In genomic region chr16:176514-177379, GRCh38 we compare ENCODE assay signal across 9 cellular contexts. TPM values are rescaled to one million over a fixed set of nuclear protein-coding genes. Genes with fewer than 3 reads are reported as not detected.
DNase-seq lines count a peak whose midpoint lies in the region; ATAC-seq and TF ChIP-seq lines count a peak whose summit lies in the region.
"Not testable (repeated sequence)": the region's sequence is repeated elsewhere in the genome, so short reads cannot be mapped to it uniquely, and the experiment has no call there.
"Had no signal": no experiment of that assay in that cellular context is flagged by ENCODE, and none has a peak within 500 bp of the region (broad histone marks: within the 10 kb centered on the region; RNA-seq: fewer than 3 reads in every experiment).

HBA1 (plus strand) TSS chr16:176680; CDS start chr16:176717, 37 bp downstream.

- H3K27ac ChIP-seq in 22Rv1: peak within 1 kb of the TSS; percentile 70
- not testable (repeated sequence) for H3K27ac ChIP-seq in Panc1 (ENCODE audit: low read length); mammary epithelial cell (ENCODE audit: insufficient read depth, low read depth, low read length); right lobe of liver; neural cell (ENCODE audit: low read length)

- not testable (repeated sequence) for H4K20me1 ChIP-seq in mammary epithelial cell (ENCODE audit: insufficient read depth, low read length); neural cell (ENCODE audit: insufficient read depth)

- not testable (repeated sequence) for H3K9me3 Mint-ChIP-seq in activated T-helper 1 cell treated with anti-CD3 and anti-CD28 coated beads, Interleukin-12 subunit alpha, Interleukin-12 subunit beta, Interleukin-2, Interleukin-4 antibody, amounts not matched to agents 30 ng/mL and 10 ng/mL and 1 ng/mL, durations not matched to agents 14 hours and 24 hours and 36 hours; stimulated activated naive CD8-positive, alpha-beta T cell treated with anti-CD3 and anti-CD28 coated beads, Interleukin-15, Interleukin-2, amounts not matched to agents 100 ng/mL and 50 ng/mL, for 24 hours

- WGBS in mammary epithelial cell (ENCODE audit: low coverage, missing lambda C conversion rate): 5% methylated on average over 18 of the region's 84 CpGs
- WGBS in right lobe of liver (ENCODE audit: insufficient coverage, low coverage, low lambda C conversion rate, missing lambda C conversion rate): 0% methylated on average over 10 of the region's 84 CpGs

- not testable (repeated sequence) for H3K4me3 ChIP-seq in Panc1 (ENCODE audit: low read depth in 2 of 2, low read length in 2 of 2); mammary epithelial cell (replicated peaks in 1 of 3; ENCODE audit: insufficient read depth in 1 of 3, low read depth in 2 of 3, low read length in 3 of 3); right lobe of liver
- H3K4me3 ChIP-seq in neural cell (ENCODE audit: low read length): peak within 1 kb of the TSS; percentile 41

- TF ChIP-seq POLR2A in right lobe of liver (IDR thresholded peaks at IDR 0.05): not testable (repeated sequence)

- peak; percentile 42 for ATAC-seq in Panc1
- ATAC-seq in right lobe of liver: not testable (repeated sequence)

- not testable (repeated sequence) for TF ChIP-seq CTCF in 22Rv1 (IDR thresholded peaks at IDR 0.05); Panc1 (IDR thresholded peaks at IDR 0.05); mammary epithelial cell (conservative IDR thresholded peaks at IDR 0.05 in 1 of 2, IDR thresholded peaks at IDR 0.05 in 1 of 2; ENCODE audit: extremely low read depth in 1 of 2, insufficient read depth in 1 of 2, low read depth in 1 of 2, low read length in 2 of 2); right lobe of liver (IDR thresholded peaks at IDR 0.05); neural cell (IDR thresholded peaks at IDR 0.05; ENCODE audit: poor library complexity, severe bottlenecking)

- BruUV-seq in Panc1 (replicated peaks; lab: Mats Ljungman, UMichigan); mammary epithelial cell (replicated peaks; lab: Mats Ljungman, UMichigan): not testable (repeated sequence)

- not testable (repeated sequence) for H3K4me1 Mint-ChIP-seq in activated T-helper 1 cell treated with anti-CD3 and anti-CD28 coated beads, Interleukin-12 subunit alpha, Interleukin-12 subunit beta, Interleukin-2, Interleukin-4 antibody, amounts not matched to agents 30 ng/mL and 10 ng/mL and 1 ng/mL, durations not matched to agents 14 hours and 24 hours and 36 hours (ENCODE audit: low read depth)
- H3K4me1 Mint-ChIP-seq in stimulated activated naive CD8-positive, alpha-beta T cell treated with anti-CD3 and anti-CD28 coated beads, Interleukin-15, Interleukin-2, amounts not matched to agents 100 ng/mL and 50 ng/mL, for 24 hours (ENCODE audit: low read depth): peaks cover 24% of the 10 kb centered on the region

- intact Hi-C loops in Panc1 (cut with micrococcal nuclease; ENCODE audit: unreplicated experiment); activated T-helper 1 cell treated with anti-CD3 and anti-CD28 coated beads, Interleukin-12 subunit alpha, Interleukin-12 subunit beta, Interleukin-2, Interleukin-4 antibody, amounts not matched to agents 30 ng/mL and 10 ng/mL and 1 ng/mL, durations not matched to agents 14 hours and 24 hours and 36 hours (cut with micrococcal nuclease); cardiac septum (cut with DNase I); right lobe of liver (cut with DNase I): not testable (repeated sequence)
- intact Hi-C loops in mammary epithelial cell (cut with micrococcal nuclease): loop anchor here (1.0 kb wide), 1 partner anchor 71 kb away; no protein-coding TSS in a partner anchor

- DNase-seq in Panc1 (ENCODE audit: low read depth, low spot score); activated T-helper 1 cell treated with anti-CD3 and anti-CD28 coated beads, Interleukin-12 subunit alpha, Interleukin-12 subunit beta, Interleukin-2, Interleukin-4 antibody, amounts not matched to agents 30 ng/mL and 10 ng/mL and 1 ng/mL, durations not matched to agents 14 hours and 24 hours and 36 hours (ENCODE audit: low spot score); mammary epithelial cell; cardiac septum (ENCODE audit: low spot score); right lobe of liver: not testable (repeated sequence)

- not testable (repeated sequence) for H3K9me3 ChIP-seq in Panc1 (ENCODE audit: control insufficient read depth, insufficient read depth, low read depth, low read length); mammary epithelial cell (replicated peaks; ENCODE audit: insufficient read depth, low read length); right lobe of liver; neural cell (ENCODE audit: low read length)

- H3K4me3 Mint-ChIP-seq in activated T-helper 1 cell treated with anti-CD3 and anti-CD28 coated beads, Interleukin-12 subunit alpha, Interleukin-12 subunit beta, Interleukin-2, Interleukin-4 antibody, amounts not matched to agents 30 ng/mL and 10 ng/mL and 1 ng/mL, durations not matched to agents 14 hours and 24 hours and 36 hours: peak within 1 kb of the TSS; percentile 30
- H3K4me3 Mint-ChIP-seq in stimulated activated naive CD8-positive, alpha-beta T cell treated with anti-CD3 and anti-CD28 coated beads, Interleukin-15, Interleukin-2, amounts not matched to agents 100 ng/mL and 50 ng/mL, for 24 hours: peak within 1 kb of the TSS; percentile 30

- not testable (repeated sequence) for H3K36me3 ChIP-seq in Panc1 (ENCODE audit: control insufficient read depth, insufficient read depth, low read length); mammary epithelial cell (ENCODE audit: insufficient read depth, low read length); right lobe of liver; neural cell (ENCODE audit: insufficient read depth, low read length)

- not testable (repeated sequence) for H3F3A ChIP-seq in neural cell (ENCODE audit: insufficient read depth, low read length, poor library complexity, severe bottlenecking)

- not testable (repeated sequence) for H3K27ac Mint-ChIP-seq in activated T-helper 1 cell treated with anti-CD3 and anti-CD28 coated beads, Interleukin-12 subunit alpha, Interleukin-12 subunit beta, Interleukin-2, Interleukin-4 antibody, amounts not matched to agents 30 ng/mL and 10 ng/mL and 1 ng/mL, durations not matched to agents 14 hours and 24 hours and 36 hours; stimulated activated naive CD8-positive, alpha-beta T cell treated with anti-CD3 and anti-CD28 coated beads, Interleukin-15, Interleukin-2, amounts not matched to agents 100 ng/mL and 50 ng/mL, for 24 hours

- not testable (repeated sequence) for H3K4me1 ChIP-seq in Panc1 (ENCODE audit: control insufficient read depth, insufficient read depth, low read length); mammary epithelial cell (ENCODE audit: insufficient read depth, low read length)
- peaks cover 0 to 16% (median 4%) of the 10 kb centered on the region in 4 donors for H3K4me1 ChIP-seq in right lobe of liver

- H3K9me2 ChIP-seq in neural cell (ENCODE audit: insufficient read depth, low read length): not testable (repeated sequence)

- POLR2A ChIA-PET in Panc1 (lab: Charles Lee): interaction anchor here (0.6 kb wide), 1 partner anchor 188 kb away, joined by 5 read pairs; no protein-coding TSS in a partner anchor

- not testable (repeated sequence) for H2AFZ ChIP-seq in mammary epithelial cell (ENCODE audit: low read depth, low read length); neural cell (ENCODE audit: low read depth, low read length)

- not testable (repeated sequence) for TF ChIP-seq EP300 in neural cell (conservative IDR thresholded peaks at IDR 0.05; ENCODE audit: poor library complexity, severe bottlenecking)

- peak within 1 kb of the TSS; percentile 36 for H3K4me2 ChIP-seq in mammary epithelial cell (ENCODE audit: insufficient read depth, low read depth, low read length)
- H3K4me2 ChIP-seq in neural cell (ENCODE audit: low read length): not testable (repeated sequence)

- not testable (repeated sequence) for H3K36me3 Mint-ChIP-seq in activated T-helper 1 cell treated with anti-CD3 and anti-CD28 coated beads, Interleukin-12 subunit alpha, Interleukin-12 subunit beta, Interleukin-2, Interleukin-4 antibody, amounts not matched to agents 30 ng/mL and 10 ng/mL and 1 ng/mL, durations not matched to agents 14 hours and 24 hours and 36 hours (ENCODE audit: low read depth); stimulated activated naive CD8-positive, alpha-beta T cell treated with anti-CD3 and anti-CD28 coated beads, Interleukin-15, Interleukin-2, amounts not matched to agents 100 ng/mL and 50 ng/mL, for 24 hours (ENCODE audit: low read depth)

- H3K27me3 ChIP-seq in Panc1 (ENCODE audit: control insufficient read depth, insufficient read depth, low read length); mammary epithelial cell (ENCODE audit: insufficient read depth, low read length): not testable (repeated sequence)
- H3K27me3 ChIP-seq in right lobe of liver: peaks cover 0 to 16% of the 10 kb centered on the region in 2 donors
- H3K27me3 ChIP-seq in neural cell (ENCODE audit: insufficient read depth, low read depth, low read length): peaks cover 64% of the 10 kb centered on the region

- not testable (repeated sequence) for TF ChIP-seq RAD21 in neural cell (conservative IDR thresholded peaks at IDR 0.05)

- CTCF ChIA-PET in Panc1 (lab: Charles Lee); mammary epithelial cell (lab: Charles Lee; ENCODE audit: low non-redundant PET): not testable (repeated sequence)

- H3K79me2 ChIP-seq in mammary epithelial cell (ENCODE audit: insufficient read depth, low read length); neural cell (replicated peaks; ENCODE audit: insufficient read depth, low read length): not testable (repeated sequence)

- H3K27me3 Mint-ChIP-seq in activated T-helper 1 cell treated with anti-CD3 and anti-CD28 coated beads, Interleukin-12 subunit alpha, Interleukin-12 subunit beta, Interleukin-2, Interleukin-4 antibody, amounts not matched to agents 30 ng/mL and 10 ng/mL and 1 ng/mL, durations not matched to agents 14 hours and 24 hours and 36 hours (ENCODE audit: insufficient read depth): peaks cover 50% of the 10 kb centered on the region
- peaks cover 53% of the 10 kb centered on the region for H3K27me3 Mint-ChIP-seq in stimulated activated naive CD8-positive, alpha-beta T cell treated with anti-CD3 and anti-CD28 coated beads, Interleukin-15, Interleukin-2, amounts not matched to agents 100 ng/mL and 50 ng/mL, for 24 hours

- H3K9ac ChIP-seq in mammary epithelial cell (ENCODE audit: insufficient read depth, low read length); neural cell (ENCODE audit: low read length): not testable (repeated sequence)

- in situ Hi-C loops in Panc1 (cut with HindIII; ENCODE audit: low pct_unique_long_range_greater_than_20kb, low sequenced_read_pairs); mammary epithelial cell (cut with MboI; ENCODE audit: low sequenced_read_pairs in 2 of 2): not testable (repeated sequence)

- dilution Hi-C loops in mammary epithelial cell (cut with HindIII; ENCODE audit: low sequenced_read_pairs): not testable (repeated sequence)

RNA-seq across cellular contexts. Expression of gene HBA1, which starts in this region (rescaled TPM):
- total RNA-seq in Panc1 (2021; ENCODE audit: unreplicated experiment) (4.4 TPM), mammary epithelial cell (1 to 10 TPM in 1 of 2 donors, not detected in 1; 1.9 TPM), cardiac septum (780 TPM), right lobe of liver (100 to 1,000 TPM in 3 of 6 experiments, 10 to 100 TPM in 1, 1 to 10 TPM in 2; 8.0 to 789 (median 84.3) TPM)
- polyA plus RNA-seq in Panc1 (2012; ENCODE audit: insufficient read length): 4.1 TPM
- total RNA-seq in activated T-helper 1 cell treated with anti-CD3 and anti-CD28 coated beads, Interleukin-12 subunit alpha, Interleukin-12 subunit beta, Interleukin-2, Interleukin-4 antibody, amounts not matched to agents 30 ng/mL and 10 ng/mL and 1 ng/mL, durations not matched to agents 14 hours and 24 hours and 36 hours: not detected in 2 replicates
- polyA plus RNA-seq in mammary epithelial cell (1.3 TPM), neural cell (not detected in 2 replicates)
- polyA minus RNA-seq in mammary epithelial cell (not detected), neural cell (not detected in 2 replicates)
- total RNA-seq: epithelial cell of proximal tubule had no signal
